Comparison of ENCODE assay signal across 24 cellular contexts in genomic region chr9:130463141-130463540, GRCh38.
"Had no signal": no experiment of that assay in that cellular context is flagged by ENCODE, and none has a peak within 500 bp of the region (broad histone marks: within the 10 kb centered on the region; RNA-seq: fewer than 3 reads in every experiment).

No MANE protein-coding gene starts in this region.

- H3K79me2 ChIP-seq: hepatocyte had no signal

- FAIRE-seq: keratinocyte had no signal

- H3K4me1 ChIP-seq: left lung, testis, thyroid gland, transverse colon, uterus had no signal

- H3K4me3 ChIP-seq: heart left ventricle, hepatocyte, left lung, lung, right atrium auricular region, skin epidermis, stomach, testis, thyroid gland, transverse colon, uterus had no signal

- H3K27ac ChIP-seq: heart left ventricle, hepatocyte, left lung, neutrophil, right atrium auricular region, skin epidermis, stomach, testis, thyroid gland, transverse colon, uterus had no signal

- ATAC-seq: heart left ventricle; left colon; left lung; sciatic nerve; stimulated activated naive B cell treated with anti-CD40 and anti-IgM and Interleukin-4, amounts not matched to agents 10 μg/mL and 1 μg/mL and 100 μg/mL, for 72 hours; stimulated activated naive CD8-positive, alpha-beta T cell treated with anti-CD3 and anti-CD28 coated beads, Interleukin-15, Interleukin-2, amounts not matched to agents 100 U/mL and 50 U/mL, for 24 hours had no signal

- DNase-seq: heart left ventricle; left colon; mesendoderm; naive B cell; occipital lobe; stimulated activated CD4-positive, alpha-beta T cell treated with anti-CD3 and anti-CD28 coated beads, Interleukin-12 subunit alpha, Interleukin-12 subunit beta, amount 100 ng/mL, for 4 hours; stimulated activated CD4-positive, alpha-beta T cell treated with anti-CD3 and anti-CD28 coated beads, Interleukin-15, amount 100 ng/mL, for 24 hours; stimulated activated CD4-positive, alpha-beta T cell treated with anti-CD3 and anti-CD28 coated beads, Interleukin-2, amount 100 ng/mL, for 24 hours; stimulated activated CD4-positive, alpha-beta T cell treated with anti-CD3 and anti-CD28 coated beads, Interleukin-4, amount 100 ng/mL, for 1 hour; stimulated activated naive B cell treated with anti-CD40 and anti-IgM and Interleukin-4, amounts not matched to agents 10 μg/mL and 1 μg/mL and 100 μg/mL, for 72 hours; stimulated activated naive CD8-positive, alpha-beta T cell treated with anti-CD3 and anti-CD28 coated beads, Interleukin-15, Interleukin-2, amounts not matched to agents 100 U/mL and 50 U/mL, for 24 hours; stomach; testis; thyroid gland; transverse colon; uterus had no signal

- H3K27me3 ChIP-seq: heart left ventricle, hepatocyte, right atrium auricular region, testis, thyroid gland, uterus had no signal

- H3K9me3 ChIP-seq: heart left ventricle, left lung, neutrophil, right atrium auricular region, stomach, testis, thyroid gland, transverse colon, uterus had no signal

- H3K36me3 ChIP-seq: neutrophil, transverse colon, uterus had no signal

- H3K4me2 ChIP-seq: hepatocyte had no signal

- H2AFZ ChIP-seq: hepatocyte had no signal
